8 cellular contexts compared by ENCODE assay signal in the genomic region with DNA sequence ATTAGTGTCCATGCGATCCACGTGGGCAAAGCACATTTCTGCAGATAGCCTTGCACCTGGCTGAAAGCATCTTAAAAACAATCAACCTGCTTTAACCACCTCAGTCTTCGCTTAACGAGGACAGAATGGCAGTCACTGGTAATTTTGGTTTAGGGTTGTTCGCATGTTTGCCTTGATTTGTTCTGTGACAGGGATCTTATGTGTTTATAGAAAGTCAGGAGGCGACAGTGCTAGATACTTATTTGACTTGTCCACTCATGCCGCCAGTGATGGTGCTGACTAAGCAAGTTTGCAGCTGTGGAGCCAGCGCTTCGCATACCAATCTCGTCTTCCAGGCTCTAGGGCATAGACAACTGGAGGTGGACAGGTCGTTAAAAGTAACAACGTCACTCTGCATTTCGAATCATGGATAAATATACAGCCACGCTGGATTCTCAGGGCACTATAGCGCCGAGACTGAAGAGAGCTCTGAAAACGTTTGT. TPM values are rescaled to one million over a fixed set of nuclear protein-coding genes. Genes with fewer than 3 reads are reported as not detected.
DNase-seq lines count a peak whose midpoint lies in the region; ATAC-seq and TF ChIP-seq lines count a peak whose summit lies in the region.

No MANE protein-coding gene starts in this region.

- H3K9me3 ChIP-seq in colonic mucosa (no peaks in the 10 kb centered on the region), mucosa of rectum (ENCODE audit: control insufficient read depth in 2 of 2, low read length in 2 of 2) (no peaks in the 10 kb centered on the region)

- peak; percentile 48 for DNase-seq in ELF-1 (ENCODE audit: low read depth, low spot score)
- peak; percentile 60 for DNase-seq in NCI-H146 treated with DMSO at 0.1 percent for 48 hours (lab: John Stamatoyannopoulos, UW; ENCODE audit: unreplicated experiment)
- peak; percentile 41 for DNase-seq in colonic mucosa
- no peak for DNase-seq in MV-4-11 (lab: John Stamatoyannopoulos, UW)
- DNase-seq in foreskin melanocyte, result no peak
- DNase-seq in stimulated activated CD8-positive, alpha-beta memory T cell treated with anti-CD3 and anti-CD28 coated beads, Interleukin-4, amount 100 ng/mL, for 48 hours, result no peak

- no peak overlapping the region for H3K27ac ChIP-seq in colonic mucosa
- peak overlapping the region in 1 of 2 donors; percentile 86 for H3K27ac ChIP-seq in mucosa of rectum (ENCODE audit: low read depth in 2 of 2, low read length in 2 of 2)

- no peak for TF ChIP-seq CTCF in colonic mucosa (IDR thresholded peaks at IDR 0.05)

- intact Hi-C loops in colonic mucosa (cut with DNase I), result loop anchor here (10.0 kb wide), 1 partner anchor 56 kb away; no protein-coding TSS in a partner anchor

- H3K36me3 ChIP-seq in colonic mucosa, result no peaks in the 10 kb centered on the region
- no peaks in the 10 kb centered on the region for H3K36me3 ChIP-seq in mucosa of rectum (ENCODE audit: control insufficient read depth in 2 of 2, insufficient read depth in 2 of 2, low read length in 2 of 2)

- H3K27me3 ChIP-seq in colonic mucosa (no peaks in the 10 kb centered on the region), mucosa of rectum (ENCODE audit: control insufficient read depth in 2 of 2, insufficient read depth in 2 of 2, low read length in 2 of 2) (peaks cover 4 to 5% of the 10 kb centered on the region in 2 donors)

- no peak for ATAC-seq in GM18858 (IDR thresholded peaks at IDR 0.05; ENCODE audit: unreplicated experiment)

- H3K4me1 ChIP-seq in colonic mucosa (no peaks in the 10 kb centered on the region), mucosa of rectum (ENCODE audit: control insufficient read depth in 2 of 2, insufficient read depth in 2 of 2, low read length in 2 of 2) (peaks cover 18 to 19% of the 10 kb centered on the region in 2 donors)

- H3K4me3 ChIP-seq in colonic mucosa (peak overlapping the region; percentile 77), mucosa of rectum (ENCODE audit: low read length in 2 of 2) (peak overlapping the region; percentile 91 to 98)

- peak overlapping the region in 1 of 2 donors; percentile 21 for H3K9ac ChIP-seq in colonic mucosa (ENCODE audit: low read depth in 2 of 2, low read length in 2 of 2)
- H3K9ac ChIP-seq in mucosa of rectum (ENCODE audit: low read depth in 1 of 2, low read length in 2 of 2), result peak overlapping the region in 1 of 2 donors; percentile 88

RNA-seq across cellular contexts. Expression of gene TMEM243, which starts 1.2 kb away (rescaled TPM):
- total RNA-seq in colonic mucosa, result 10 to 100 TPM; 16.4 to 23.1 TPM

Comparison
In these comparisons a context has a peak if more than half of its experiments do, and no peak if none do; other contexts are left out.
1. DNase-seq: peak in ELF-1 (single experiment), NCI-H146 treated with DMSO at 0.1 percent for 48 hours (single experiment) and colonic mucosa (single experiment); none in MV-4-11 (single experiment), foreskin melanocyte (single experiment) and stimulated activated CD8-positive, alpha-beta memory T cell treated with anti-CD3 and anti-CD28 coated beads, Interleukin-4, amount 100 ng/mL, for 48 hours (single experiment).